10 cellular contexts compared by ENCODE assay signal in the genomic region with DNA sequence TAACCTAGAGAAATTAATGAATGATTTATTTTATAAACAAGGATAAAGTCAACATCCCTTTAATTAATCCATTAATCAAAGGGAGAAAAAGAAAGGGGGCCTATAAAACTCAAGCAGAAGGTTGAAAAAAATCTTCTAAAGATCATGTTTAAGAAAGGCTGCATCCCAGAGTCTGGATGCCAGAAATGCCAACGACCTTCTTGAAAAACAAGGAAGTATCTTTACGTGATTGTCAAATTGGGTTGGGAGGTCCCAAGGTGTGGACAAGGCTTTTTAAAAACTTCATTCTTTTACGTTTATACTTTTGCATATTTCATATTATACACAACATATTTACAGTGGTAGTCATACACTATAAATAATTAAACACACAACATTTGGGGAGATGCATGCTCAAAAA. TPM values are rescaled to one million over a fixed set of nuclear protein-coding genes. Genes with fewer than 3 reads are reported as not detected.
DNase-seq lines count a peak whose midpoint lies in the region; ATAC-seq, FAIRE-seq and TF ChIP-seq lines count a peak whose summit lies in the region.
"Had no signal": no experiment of that assay in that cellular context is flagged by ENCODE, and none has a peak within 500 bp of the region (broad histone marks: within the 10 kb centered on the region; RNA-seq: fewer than 3 reads in every experiment).

No MANE protein-coding gene starts in this region.

- peaks cover 4% of the 10 kb centered on the region; the same call in 1 of the 2 replicates for H3K9me3 ChIP-seq in BLaER1
- peaks cover under 1% of the 10 kb centered on the region; the same call in 1 of the 2 replicates for H3K9me3 ChIP-seq in MG63
- H3K9me3 ChIP-seq in endocrine pancreas (ENCODE audit: control insufficient read depth, low read length): no peaks in the 10 kb centered on the region
- no peaks in the 10 kb centered on the region for H3K9me3 ChIP-seq in pancreas

- intact Hi-C loops in pancreas (cut with DNase I): no loop called here

- no peak for ATAC-seq in pancreas
- ATAC-seq in GM21723 (IDR thresholded peaks at IDR 0.05; ENCODE audit: unreplicated experiment): no peak

- DNase-seq in MG63 (no peak), pancreas (no peak), SHP77 treated with DMSO at 0.1 percent for 48 hours (lab: John Stamatoyannopoulos, UW) (no peak), HT-29 (ENCODE audit: low spot score) (no peak), GM19239 (ENCODE audit: insufficient read length, low spot score) (no peak)
- DNase-seq: activated CD8-positive, alpha-beta memory T cell treated with anti-CD3 and anti-CD28 coated beads, Interleukin-2, amount 50 U/mL, for 48 hours; Right ventricle myocardium superior had no signal

- H3K9ac ChIP-seq in BLaER1: no peak overlapping the region
- peak overlapping the region; percentile 5 for H3K9ac ChIP-seq in endocrine pancreas (ENCODE audit: control insufficient read depth, insufficient read depth, low read length)

- H3K4me1 ChIP-seq in BLaER1: peaks cover 24% of the 10 kb centered on the region
- H3K4me1 ChIP-seq in endocrine pancreas (ENCODE audit: control insufficient read depth, insufficient read depth, low read length): peaks cover 17% of the 10 kb centered on the region
- H3K4me1 ChIP-seq in pancreas: peaks cover 23 to 26% (median 25%) of the 10 kb centered on the region in 3 donors

- peak overlapping the region; percentile 95 for H3K4me2 ChIP-seq in BLaER1

- no peak for TF ChIP-seq CTCF in pancreas (IDR thresholded peaks at IDR 0.05)

- FAIRE-seq in pancreas (lab: Jason Lieb, UNC): no peak
- no peak for FAIRE-seq in GM19239 (lab: Jason Lieb, UNC)

- H3K27me3 ChIP-seq in BLaER1 (no peaks in the 10 kb centered on the region), MG63 (no peaks in the 10 kb centered on the region), endocrine pancreas (ENCODE audit: control insufficient read depth, insufficient read depth, low read length) (no peaks in the 10 kb centered on the region), pancreas (no peaks in the 10 kb centered on the region)

- 9 to 10% methylated on average over 3 of the region's 3 CpGs for WGBS in pancreas, 2 donors

- H3K27ac ChIP-seq in BLaER1 (no peak overlapping the region), pancreas (peak overlapping the region in 1 of 4 donors; percentile 97)

- H3K4me3 ChIP-seq in BLaER1 (peak overlapping the region; percentile 92), MG63 (peak overlapping the region; percentile 90), endocrine pancreas (ENCODE audit: control insufficient read depth, insufficient read depth, low read length) (peak overlapping the region; percentile 90), pancreas (peak overlapping the region in 3 of 4 donors; percentile 50 to 83 (median 65))

- H4K20me1 ChIP-seq in BLaER1: peaks cover 15% of the 10 kb centered on the region

- 0 out of 2 replicates have a peak, but pooled peaks cover 4% of the 10 kb centered on the region for H3K36me3 ChIP-seq in BLaER1
- peaks cover 9% of the 10 kb centered on the region for H3K36me3 ChIP-seq in MG63
- no peaks in the 10 kb centered on the region for H3K36me3 ChIP-seq in endocrine pancreas (ENCODE audit: control insufficient read depth, insufficient read depth, low read length)
- H3K36me3 ChIP-seq in pancreas: no peaks in the 10 kb centered on the region

RNA-seq across cellular contexts. Expression of gene GOLGB1, which starts 1.6 kb away (rescaled TPM):
- 9.7 and 19.3 TPM in 2 replicates for total RNA-seq in MG63 (2014; rRNA removed; shearing (Covaris generic); ENCODE audit: low replicate concordance)
- 10 to 100 TPM; 32.9 to 45.0 (median 37.5) TPM for total RNA-seq in pancreas
- polyA plus RNA-seq in pancreas: 10 to 100 TPM; 18.9 to 28.9 TPM
- 20.0 and 31.8 TPM in 2 replicates for total RNA-seq in HT-29 (2014; rRNA removed; shearing (Covaris generic))
